In the genomic region with DNA sequence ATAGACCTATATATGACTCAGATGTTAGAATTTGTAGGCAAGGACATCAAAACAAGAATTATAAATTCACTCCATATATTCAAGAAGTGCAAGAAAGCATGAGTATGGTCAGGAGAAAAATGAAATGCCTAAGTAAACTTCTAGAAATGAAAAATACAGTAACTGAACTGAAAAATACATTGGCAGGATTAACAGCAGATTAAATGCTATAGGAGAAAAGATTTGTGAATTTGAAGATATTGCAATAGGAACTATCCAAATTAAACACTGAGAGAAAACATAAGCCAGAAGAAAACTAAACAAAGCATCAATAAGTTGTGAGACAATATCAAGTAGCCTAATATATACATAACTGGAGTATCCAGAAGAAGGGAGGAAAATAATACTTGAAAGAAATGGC, we compare ENCODE assay signal across 1 cellular context.
TF ChIP-seq lines count a peak whose summit lies in the region.

No MANE protein-coding gene starts in this region.

TF ChIP-seq in SK-N-SH, 30 proteins besides CTCF, POLR2A, EP300 and RAD21 (continued from another document):
- TF ChIP-seq, protein P1, sequence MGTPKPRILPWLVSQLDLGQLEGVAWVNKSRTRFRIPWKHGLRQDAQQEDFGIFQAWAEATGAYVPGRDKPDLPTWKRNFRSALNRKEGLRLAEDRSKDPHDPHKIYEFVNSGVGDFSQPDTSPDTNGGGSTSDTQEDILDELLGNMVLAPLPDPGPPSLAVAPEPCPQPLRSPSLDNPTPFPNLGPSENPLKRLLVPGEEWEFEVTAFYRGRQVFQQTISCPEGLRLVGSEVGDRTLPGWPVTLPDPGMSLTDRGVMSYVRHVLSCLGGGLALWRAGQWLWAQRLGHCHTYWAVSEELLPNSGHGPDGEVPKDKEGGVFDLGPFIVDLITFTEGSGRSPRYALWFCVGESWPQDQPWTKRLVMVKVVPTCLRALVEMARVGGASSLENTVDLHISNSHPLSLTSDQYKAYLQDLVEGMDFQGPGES (IDR thresholded peaks at IDR 0.05; ENCODE audit: low read depth, low read length) = no peak
- TF ChIP-seq JUND (IDR thresholded peaks at IDR 0.05) = no peak
TF ChIP-seq in SK-N-SH: peak in this region for 0.
